ENCODE assay signal across 1 cellular context in genomic region chr16:13269905-13270528, GRCh38.
TF ChIP-seq lines count a peak whose summit lies in the region.

No MANE protein-coding gene starts in this region.

TF ChIP-seq in HepG2, 621 proteins besides CTCF, POLR2A, EP300 and RAD21 (continued from another document and continues in another):
- TF ChIP-seq MLXIP (CRISPR knock-in tag; IDR thresholded peaks at IDR 0.05; ENCODE audit: borderline replicate concordance) (no peak), HNRNPH1 (optimal IDR thresholded peaks at IDR 0.05; ENCODE audit: low read depth, low read length) (no peak), PHF8 (CRISPR knock-in tag; IDR thresholded peaks at IDR 0.05) (peak; percentile 62), MIER3 (CRISPR knock-in tag; IDR thresholded peaks at IDR 0.05; ENCODE audit: borderline replicate concordance) (peak; percentile 96; the same call in 1 of the 2 replicates), MAFK (conservative IDR thresholded peaks at IDR 0.05 in 1 of 2, IDR thresholded peaks at IDR 0.05 in 1 of 2; ENCODE audit: low read length in 2 of 2) (peak in 1 of 2 experiments; percentile 34; a peak in 2 of 4 replicates), ATF6 (CRISPR knock-in tag; conservative IDR thresholded peaks at IDR 0.05) (no peak), XRCC5 (optimal IDR thresholded peaks at IDR 0.05; ENCODE audit: low read length) (peak; percentile 99), DR1 (CRISPR knock-in tag; IDR thresholded peaks at IDR 0.05) (no peak), AKAP8 (CRISPR knock-in tag; IDR thresholded peaks at IDR 0.05) (0 out of 2 replicates have a peak, but pooled peaks have one; percentile 80), SP5 (CRISPR knock-in tag; IDR thresholded peaks at IDR 0.05; ENCODE audit: borderline replicate concordance, low read depth) (peak; percentile 54), ZNF337 (CRISPR knock-in tag; IDR thresholded peaks at IDR 0.05; ENCODE audit: borderline replicate concordance, low read depth) (no peak), GPBP1L1 (CRISPR knock-in tag; IDR thresholded peaks at IDR 0.05) (no peak), MTERF4 (CRISPR knock-in tag; IDR thresholded peaks at IDR 0.05) (peak; percentile 71), SMYD3 (CRISPR knock-in tag; IDR thresholded peaks at IDR 0.05) (peak; percentile 89), ZNF737 (CRISPR knock-in tag; IDR thresholded peaks at IDR 0.05; ENCODE audit: borderline replicate concordance) (peak; percentile 54; the same call in 1 of the 2 replicates), MAX (IDR thresholded peaks at IDR 0.05) (peak; percentile 77), MED13 (CRISPR knock-in tag; IDR thresholded peaks at IDR 0.05) (no peak), ZNF543 (CRISPR knock-in tag; IDR thresholded peaks at IDR 0.05) (peak; percentile 92), TFDP1 (CRISPR knock-in tag; IDR thresholded peaks at IDR 0.05; ENCODE audit: borderline replicate concordance) (peak; percentile 19; the same call in 1 of the 2 replicates), NFIC (IDR thresholded peaks at IDR 0.05; ENCODE audit: low read length) (peak; percentile 89), ZSCAN5A (CRISPR knock-in tag; IDR thresholded peaks at IDR 0.05; ENCODE audit: borderline replicate concordance) (peak; percentile 99; the same call in 1 of the 2 replicates), ZNF724P (CRISPR knock-in tag; IDR thresholded peaks at IDR 0.05; ENCODE audit: borderline replicate concordance) (no peak), ZNF280D (CRISPR knock-in tag; IDR thresholded peaks at IDR 0.05) (peak; percentile 97), FOXC1 (CRISPR knock-in tag; IDR thresholded peaks at IDR 0.05; ENCODE audit: borderline replicate concordance) (peak; percentile 96), ZNF407 (CRISPR knock-in tag; IDR thresholded peaks at IDR 0.05; ENCODE audit: not compliant biosample characterization) (no peak), ZNF780A (CRISPR knock-in tag; IDR thresholded peaks at IDR 0.05) (0 out of 2 replicates have a peak, but pooled peaks have one; percentile 48), MBD4 (IDR thresholded peaks at IDR 0.05; ENCODE audit: borderline replicate concordance, low read length) (no peak), RBFOX2 (IDR thresholded peaks at IDR 0.05; ENCODE audit: low read depth, low read length) (no peak), HOXA5 (CRISPR knock-in tag; IDR thresholded peaks at IDR 0.05) (peak; percentile 62; the same call in 1 of the 2 replicates), PAF1 (CRISPR knock-in tag; IDR thresholded peaks at IDR 0.05) (no peak), JDP2 (CRISPR knock-in tag; IDR thresholded peaks at IDR 0.05; ENCODE audit: borderline replicate concordance) (no peak; the same call in 1 of the 2 replicates), ZBTB1 (CRISPR knock-in tag; IDR thresholded peaks at IDR 0.05; ENCODE audit: borderline replicate concordance) (no peak), CENPBD1 (CRISPR knock-in tag; IDR thresholded peaks at IDR 0.05; ENCODE audit: borderline replicate concordance, low read depth) (no peak), ZBTB7A (CRISPR knock-in tag; IDR thresholded peaks at IDR 0.05) (peak; percentile 100), SNAPC2 (CRISPR knock-in tag; IDR thresholded peaks at IDR 0.05) (peak; percentile 96), CC2D1A (CRISPR knock-in tag; IDR thresholded peaks at IDR 0.05) (no peak)
